20 cellular contexts compared by ENCODE assay signal in genomic region chr4:179076865-179077264, GRCh38.
"Had no signal": no experiment of that assay in that cellular context is flagged by ENCODE, and none has a peak within 500 bp of the region (broad histone marks: within the 10 kb centered on the region; RNA-seq: fewer than 3 reads in every experiment).

No MANE protein-coding gene starts in this region.

- H3K27ac ChIP-seq: KMS-11, SJSA1 had no signal

- H3K36me3 ChIP-seq: SJSA1 had no signal

- DNase-seq: Kasumi-1, MM.1S, NCI-H1092 treated with DMSO at 0.1 percent for 48 hours, NCI-H1436, NCI-H187, NCI-H2029, NCI-H2081 treated with DMSO at 0.1 percent for 48 hours, NCI-H2171, NCI-H226, NCI-H446, NCI-H510A, NCI-H524 treated with DMSO at 0.1 percent for 48 hours, NCI-H69, NCI-H774, Right ventricle myocardium superior, RPMI8226, SIG-M5 had no signal

- H3K4me3 ChIP-seq: K562, SJSA1 had no signal

- H3K27me3 ChIP-seq: SJSA1 had no signal

- ATAC-seq: K562 had no signal

- H3K4me1 ChIP-seq: SJSA1 had no signal

- H3K9me3 ChIP-seq: SJSA1 had no signal
